ENCODE assay signal across 8 cellular contexts in the genomic region with DNA sequence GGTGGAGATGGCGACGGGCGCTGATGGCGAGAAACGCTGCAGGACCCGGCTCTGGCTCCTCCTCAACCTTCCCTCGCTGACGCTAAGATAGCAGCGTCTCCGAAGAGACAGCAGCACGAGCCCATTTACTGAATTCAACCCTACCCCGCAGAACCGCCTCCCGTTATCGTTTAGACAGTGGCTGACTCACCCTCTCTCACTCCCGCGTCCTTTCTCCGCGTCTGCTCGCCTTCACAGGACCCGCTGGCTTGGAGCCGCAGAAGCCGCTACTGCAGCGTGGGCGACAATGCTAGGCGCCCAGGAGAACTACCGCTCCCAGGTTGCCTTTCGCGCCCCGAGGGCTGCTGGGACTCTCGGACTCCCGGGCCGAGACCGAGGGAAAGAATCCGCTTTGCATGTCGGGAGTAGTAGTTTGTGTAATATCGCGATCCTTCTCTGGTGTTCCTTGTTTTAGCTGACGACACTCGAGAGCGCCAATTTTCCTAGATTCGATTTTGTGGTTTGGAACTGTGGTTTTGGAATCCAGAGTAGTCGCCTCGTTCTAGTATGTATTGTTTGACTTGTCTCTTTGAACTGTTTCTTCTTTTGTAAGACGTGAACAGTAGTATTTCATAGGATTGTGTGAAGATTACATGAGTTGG. TPM values are rescaled to one million over a fixed set of nuclear protein-coding genes. Genes with fewer than 3 reads are reported as not detected.
A peak's percentile ranks its signal among the peaks of the same experiment; 100 is the strongest.
DNase-seq lines count a peak whose midpoint lies in the region; ATAC-seq and TF ChIP-seq lines count a peak whose summit lies in the region.

A gene with protein sequence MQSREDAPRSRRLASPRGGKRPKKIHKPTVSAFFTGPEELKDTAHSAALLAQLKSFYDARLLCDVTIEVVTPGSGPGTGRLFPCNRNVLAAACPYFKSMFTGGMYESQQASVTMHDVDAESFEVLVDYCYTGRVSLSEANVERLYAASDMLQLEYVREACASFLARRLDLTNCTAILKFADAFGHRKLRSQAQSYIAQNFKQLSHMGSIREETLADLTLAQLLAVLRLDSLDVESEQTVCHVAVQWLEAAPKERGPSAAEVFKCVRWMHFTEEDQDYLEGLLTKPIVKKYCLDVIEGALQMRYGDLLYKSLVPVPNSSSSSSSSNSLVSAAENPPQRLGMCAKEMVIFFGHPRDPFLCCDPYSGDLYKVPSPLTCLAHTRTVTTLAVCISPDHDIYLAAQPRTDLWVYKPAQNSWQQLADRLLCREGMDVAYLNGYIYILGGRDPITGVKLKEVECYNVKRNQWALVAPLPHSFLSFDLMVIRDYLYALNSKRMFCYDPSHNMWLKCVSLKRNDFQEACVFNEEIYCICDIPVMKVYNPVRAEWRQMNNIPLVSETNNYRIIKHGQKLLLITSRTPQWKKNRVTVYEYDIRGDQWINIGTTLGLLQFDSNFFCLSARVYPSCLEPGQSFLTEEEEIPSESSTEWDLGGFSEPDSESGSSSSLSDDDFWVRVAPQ (minus strand): TSS at position 291 of the 641 bp plus-strand sequence. CDS start 291 bp downstream, outside the sequence.

- no peaks in the 10 kb centered on the region for H3K9me3 Mint-ChIP-seq in WTC11

- ATAC-seq in HG03175 (IDR thresholded peaks at IDR 0.05; ENCODE audit: unreplicated experiment) (peak; percentile 97), WTC11 (peak; percentile 98)

- peak within 1 kb of the TSS; percentile 96 for H3K4me3 Mint-ChIP-seq in WTC11

- POLR2A ChIA-PET in WTC11 (lab: Charles Lee): no interaction called here

- H3K27me3 Mint-ChIP-seq in WTC11 (ENCODE audit: low read depth): no peaks in the 10 kb centered on the region

- peak within 1 kb of the TSS; percentile 78 to 85 for H3K4me3 ChIP-seq in cardiac fibroblast (replicated peaks in 1 of 2; ENCODE audit: low read depth in 2 of 2, low read length in 2 of 2)
- peak within 1 kb of the TSS; percentile 44 to 82 (median 60) for H3K4me3 ChIP-seq in skin epidermis

- peak within 1 kb of the TSS; percentile 4 to 88 (median 80) for H3K27ac ChIP-seq in skin epidermis

- CTCF ChIA-PET in WTC11 (lab: Charles Lee): no interaction called here

- H3K27ac Mint-ChIP-seq in WTC11: peak within 1 kb of the TSS; percentile 94

- H3K4me1 Mint-ChIP-seq in WTC11: peaks cover 43% of the 10 kb centered on the region

- in situ Hi-C loops in GM18951 (cut with MboI; ENCODE audit: low sequenced_read_pairs, unreplicated experiment): loop anchor here (10.0 kb wide), 1 partner anchor 62 kb away; the partner anchor contains the start of gene KBTBD7

- TF ChIP-seq POLR2A in GM18951 (IDR thresholded peaks at IDR 0.05; ENCODE audit: extremely low read depth, insufficient read depth, insufficient read length): peak; percentile 75

- TF ChIP-seq CTCF in WTC11 (IDR thresholded peaks at IDR 0.05) (no peak), cardiac fibroblast (IDR thresholded peaks at IDR 0.05; ENCODE audit: low read depth, low read length) (no peak)

- H3K36me3 Mint-ChIP-seq in WTC11: peaks cover 3% of the 10 kb centered on the region; the same call in 1 of the 2 replicates

- DNase-seq in AG08396 (ENCODE audit: low spot score) (peak; percentile 93), NCI-H2227 treated with DMSO at 0.1 percent for 48 hours (lab: John Stamatoyannopoulos, UW) (peak; percentile 92), WTC11 (ENCODE audit: low spot score) (peak; percentile 96), cardiac fibroblast (ENCODE audit: low read depth in 2 of 2) (peak; percentile 99), iPS-NIHi11 (ENCODE audit: low spot score) (peak; percentile 92)

TF ChIP-seq in WTC11, 78 proteins besides CTCF, POLR2A, EP300 and RAD21:
- peak; percentile 81; the same call in 1 of the 2 replicates for TF ChIP-seq CREM (CRISPR knock-in tag; IDR thresholded peaks at IDR 0.05)
- TF ChIP-seq, protein P1, sequence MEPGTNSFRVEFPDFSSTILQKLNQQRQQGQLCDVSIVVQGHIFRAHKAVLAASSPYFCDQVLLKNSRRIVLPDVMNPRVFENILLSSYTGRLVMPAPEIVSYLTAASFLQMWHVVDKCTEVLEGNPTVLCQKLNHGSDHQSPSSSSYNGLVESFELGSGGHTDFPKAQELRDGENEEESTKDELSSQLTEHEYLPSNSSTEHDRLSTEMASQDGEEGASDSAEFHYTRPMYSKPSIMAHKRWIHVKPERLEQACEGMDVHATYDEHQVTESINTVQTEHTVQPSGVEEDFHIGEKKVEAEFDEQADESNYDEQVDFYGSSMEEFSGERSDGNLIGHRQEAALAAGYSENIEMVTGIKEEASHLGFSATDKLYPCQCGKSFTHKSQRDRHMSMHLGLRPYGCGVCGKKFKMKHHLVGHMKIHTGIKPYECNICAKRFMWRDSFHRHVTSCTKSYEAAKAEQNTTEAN (CRISPR knock-in tag; IDR thresholded peaks at IDR 0.05): peak; percentile 17; the same call in 1 of the 2 replicates
- TF ChIP-seq, protein P2, sequence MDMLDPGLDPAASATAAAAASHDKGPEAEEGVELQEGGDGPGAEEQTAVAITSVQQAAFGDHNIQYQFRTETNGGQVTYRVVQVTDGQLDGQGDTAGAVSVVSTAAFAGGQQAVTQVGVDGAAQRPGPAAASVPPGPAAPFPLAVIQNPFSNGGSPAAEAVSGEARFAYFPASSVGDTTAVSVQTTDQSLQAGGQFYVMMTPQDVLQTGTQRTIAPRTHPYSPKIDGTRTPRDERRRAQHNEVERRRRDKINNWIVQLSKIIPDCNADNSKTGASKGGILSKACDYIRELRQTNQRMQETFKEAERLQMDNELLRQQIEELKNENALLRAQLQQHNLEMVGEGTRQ (CRISPR knock-in tag; IDR thresholded peaks at IDR 0.05): no peak
- TF ChIP-seq SP1 (CRISPR knock-in tag; conservative IDR thresholded peaks at IDR 0.05): peak; percentile 68
- peak; percentile 82 for TF ChIP-seq FOXK1 (CRISPR knock-in tag; IDR thresholded peaks at IDR 0.05)
- no peak for TF ChIP-seq NFATC4 (CRISPR knock-in tag; IDR thresholded peaks at IDR 0.05)
- TF ChIP-seq MAX (CRISPR knock-in tag; IDR thresholded peaks at IDR 0.05): peak; percentile 64; the same call in 1 of the 2 replicates
- TF ChIP-seq TEAD1 (CRISPR knock-in tag; IDR thresholded peaks at IDR 0.05): peak; percentile 51; the same call in 1 of the 2 replicates
- TF ChIP-seq FOXP4 (CRISPR knock-in tag; IDR thresholded peaks at IDR 0.05): peak; percentile 17; the same call in 1 of the 2 replicates
- 0 out of 2 replicates have a peak, but pooled peaks have one; percentile 6 for TF ChIP-seq ARID4B (CRISPR knock-in tag; IDR thresholded peaks at IDR 0.05; ENCODE audit: borderline replicate concordance)
- no peak for TF ChIP-seq TEAD4 (CRISPR knock-in tag; IDR thresholded peaks at IDR 0.05)
- 0 out of 2 replicates have a peak, but pooled peaks have one; percentile 8 for TF ChIP-seq ESRRA (CRISPR knock-in tag; IDR thresholded peaks at IDR 0.05; ENCODE audit: borderline replicate concordance)
- peak; percentile 91 for TF ChIP-seq GABPB1 (CRISPR knock-in tag; IDR thresholded peaks at IDR 0.05)
- no peak for TF ChIP-seq OVOL2 (CRISPR knock-in tag; IDR thresholded peaks at IDR 0.05; ENCODE audit: borderline replicate concordance)
- TF ChIP-seq NFE2L1 (CRISPR knock-in tag; IDR thresholded peaks at IDR 0.05): peak; percentile 66
- TF ChIP-seq NFYB (CRISPR knock-in tag; conservative IDR thresholded peaks at IDR 0.05; ENCODE audit: low read depth): 0 out of 2 replicates have a peak, but pooled peaks have one; percentile 1

RNA-seq across cellular contexts. Expression of the gene that starts here (rescaled TPM):
- total RNA-seq in WTC11 (2021): 9.2 to 10.3 TPM (median 10.2 TPM) in 3 replicates

Comparison
In these comparisons a context has a peak if more than half of its experiments do, and no peak if none do; other contexts are left out.
1. Peak in every context shown above with its lines: DNase-seq, ATAC-seq, H3K4me3 ChIP-seq and H3K27ac ChIP-seq.